27 cellular contexts compared by ENCODE assay signal in the genomic region with DNA sequence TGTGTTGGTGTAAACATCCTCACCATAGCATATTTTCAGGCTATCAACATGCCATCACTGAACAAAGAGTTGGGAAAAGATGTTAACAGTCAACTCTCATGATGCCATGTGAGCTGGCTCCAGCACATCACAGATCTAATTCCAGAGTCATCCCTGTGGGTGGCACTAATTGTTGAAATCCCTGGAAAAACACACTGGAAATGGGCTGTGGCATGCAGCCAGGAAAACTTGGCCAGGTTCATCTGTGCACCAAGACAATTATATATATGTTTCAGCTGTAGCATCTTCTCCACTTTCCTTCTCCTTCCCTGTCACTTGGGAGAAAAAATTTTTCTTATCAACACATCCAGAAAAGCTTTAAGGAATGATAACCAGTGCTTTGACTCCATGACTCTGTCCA.
"Had no signal": no experiment of that assay in that cellular context is flagged by ENCODE, and none has a peak within 500 bp of the region (broad histone marks: within the 10 kb centered on the region; RNA-seq: fewer than 3 reads in every experiment).

No MANE protein-coding gene starts in this region.

- ATAC-seq: activated CD4-positive, CD25-positive, alpha-beta regulatory T cell treated with anti-CD3 and anti-CD28 coated beads, Interleukin-2, amount 50 U/mL, for 24 hours; activated CD8-positive, alpha-beta T cell treated with anti-CD3 and anti-CD28 coated beads for 36 hours; activated T-cell treated with anti-CD3 and anti-CD28 coated beads, Interleukin-2, amount 50 U/mL, for 4 hours; activated T-helper 17 cell treated with anti-CD3 and anti-CD28 coated beads, Interleukin-2, amount 50 U/mL, for 72 hours; esophagus mucosa; T-helper 17 cell had no signal

- H3K27ac ChIP-seq: brain microvascular endothelial cell, WERI-Rb-1 had no signal

- H3K27me3 ChIP-seq: brain microvascular endothelial cell had no signal

- DNase-seq: activated B cell treated with CpG ODN at 0.5 μM for 24 hours; activated CD4-positive, alpha-beta T cell treated with anti-CD3 and anti-CD28 coated beads for 48 hours; activated CD4-positive, alpha-beta T cell treated with anti-CD3 and anti-CD28 coated beads, Interleukin-2, amount 50 U/mL, for 1 hour; activated CD4-positive, alpha-beta T cell treated with anti-CD3 and anti-CD28 coated beads, Interleukin-2, amount 50 U/mL, for 48 hours; activated CD8-positive, alpha-beta memory T cell treated with anti-CD3 and anti-CD28 coated beads for 24 hours; activated CD8-positive, alpha-beta T cell treated with anti-CD3 and anti-CD28 coated beads for 36 hours; activated effector memory CD4-positive, alpha-beta T cell treated with Interleukin-2 at 50 U/mL for 16 hours; activated gamma-delta T cell treated with Interleukin-2 at 50 U/mL for 16 hours; activated naive CD4-positive, alpha-beta T cell treated with anti-CD3 and anti-CD28 coated beads, Interleukin-2, amount 50 U/mL, for 16 hours; activated naive CD4-positive, alpha-beta T cell treated with Interleukin-2 at 50 U/mL for 16 hours; activated T-cell treated with anti-CD3 and anti-CD28 coated beads, Interleukin-2, amount 50 U/mL, for 4 hours; amniotic stem cell; brain microvascular endothelial cell; cortex of kidney; effector memory CD4-positive, alpha-beta T cell; endodermal cell; foreskin fibroblast; T-helper 17 cell; T1000; WERI-Rb-1 had no signal

- H3K36me3 ChIP-seq: brain microvascular endothelial cell had no signal

- FAIRE-seq: astrocyte, bronchial epithelial cell, colon, frontal cortex had no signal
